In the genomic region with DNA sequence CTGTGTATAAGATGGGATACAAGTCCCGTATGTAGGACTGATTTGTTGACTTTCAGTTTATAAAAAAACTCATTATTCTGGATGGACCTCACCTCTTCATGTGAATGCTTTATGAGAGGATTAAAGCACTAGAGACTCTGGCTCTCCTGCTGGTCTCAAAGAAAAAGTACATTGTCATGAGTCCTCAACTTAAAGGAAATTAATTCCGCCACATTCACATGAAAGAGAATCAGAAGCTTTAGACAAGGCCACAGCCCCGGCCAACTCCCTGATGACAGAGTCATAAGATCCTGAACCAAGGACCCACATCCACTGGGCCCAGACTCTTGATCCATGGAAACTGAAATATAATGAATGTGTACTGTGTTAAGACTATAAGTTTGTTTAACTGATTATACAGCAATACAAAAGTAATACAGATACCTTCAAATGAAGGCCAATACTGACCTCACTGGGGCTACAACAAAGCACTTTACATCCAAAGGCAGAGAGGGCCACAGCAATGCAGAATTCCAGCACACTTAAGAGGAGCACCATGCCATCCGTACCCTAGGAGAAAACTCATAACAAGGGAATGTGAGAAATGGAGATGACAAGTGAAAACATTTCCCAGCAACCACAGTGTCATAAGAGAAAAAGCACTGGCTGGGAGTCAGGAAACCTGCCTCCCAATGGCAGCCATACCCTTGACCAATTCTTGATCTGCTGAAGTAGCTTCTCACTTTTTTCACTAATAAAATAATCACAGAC, we compare ENCODE assay signal across 22 cellular contexts. TPM values are rescaled to one million over a fixed set of nuclear protein-coding genes. Genes with fewer than 3 reads are reported as not detected.
DNase-seq lines count a peak whose midpoint lies in the region; ATAC-seq and TF ChIP-seq lines count a peak whose summit lies in the region.
"Had no signal": no experiment of that assay in that cellular context is flagged by ENCODE, and none has a peak within 500 bp of the region (broad histone marks: within the 10 kb centered on the region; RNA-seq: fewer than 3 reads in every experiment).

No MANE protein-coding gene starts in this region.

- peak overlapping the region in 3 of 5 experiments; percentile 10 to 89 (median 33) for H3K27ac Mint-ChIP-seq in brain
- H3K27ac Mint-ChIP-seq: CD4-positive, alpha-beta T cell had no signal

- H3K27me3 Mint-ChIP-seq in brain = peaks cover 2% of the 10 kb centered on the region

- DNase-seq in HS-27A (ENCODE audit: low read depth) (peak; percentile 3), mesenchymal stem cell (peak; percentile 13), right atrium auricular region (ENCODE audit: low spot score) (no peak), AG08395 (ENCODE audit: low spot score) (no peak)
- DNase-seq: Caco-2; CD4-positive, alpha-beta T cell; DMS 273 treated with DMSO at 0.1 percent for 48 hours; DMS79 treated with DMSO at 0.1 percent for 48 hours; KBM-7; NCI-H1105; NCI-H146; NCI-H2029; NCI-H226; NCI-H510A treated with DMSO at 0.1 percent for 48 hours; NCI-H748 treated with DMSO at 0.1 percent for 48 hours; SJCRH30 had no signal

- TF ChIP-seq CTCF in brain (conservative IDR thresholded peaks at IDR 0.05) (no peak), right atrium auricular region (IDR thresholded peaks at IDR 0.05) (no peak)

- no peak overlapping the region for H2AFZ ChIP-seq in mesenchymal stem cell (ENCODE audit: low read depth, low read length)

- H2BK5ac ChIP-seq in mesenchymal stem cell (ENCODE audit: low read depth, low read length, poor library complexity, severe bottlenecking) = no peak overlapping the region

- no peak overlapping the region for H2BK12ac ChIP-seq in mesenchymal stem cell (ENCODE audit: low read length in 2 of 2)

- no peak overlapping the region for H2AK5ac ChIP-seq in mesenchymal stem cell (ENCODE audit: low read length, severe bottlenecking)

- H3K27me3 ChIP-seq in mesenchymal stem cell (ENCODE audit: control insufficient read depth in 1 of 2, insufficient read depth in 1 of 2, low read length in 2 of 2) = no peaks in the 10 kb centered on the region
- H3K27me3 ChIP-seq in right atrium auricular region = no peaks in the 10 kb centered on the region
- H3K27me3 ChIP-seq: BLaER1, SJCRH30 had no signal

- no peak overlapping the region for H3K4me2 ChIP-seq in mesenchymal stem cell (ENCODE audit: low read length, poor library complexity, severe bottlenecking)
- H3K4me2 ChIP-seq: BLaER1 had no signal

- no peaks in the 10 kb centered on the region for H3K9me3 Mint-ChIP-seq in brain
- H3K9me3 Mint-ChIP-seq: CD4-positive, alpha-beta T cell had no signal

- H3K27ac ChIP-seq in mesenchymal stem cell (ENCODE audit: low read length, poor library complexity, severe bottlenecking) (no peak overlapping the region), right atrium auricular region (no peak overlapping the region)
- H3K27ac ChIP-seq: BLaER1, SJCRH30 had no signal

- WGBS in mesenchymal stem cell = 95% methylated on average over 2 of the region's 4 CpGs

- no peaks in the 10 kb centered on the region for H3K79me1 ChIP-seq in mesenchymal stem cell (replicated peaks; ENCODE audit: low read length, poor library complexity, severe bottlenecking)

- H3K4me3 Mint-ChIP-seq in brain = peak overlapping the region in 1 of 5 experiments; percentile 1
- H3K4me3 Mint-ChIP-seq: CD4-positive, alpha-beta T cell had no signal

- H3K9ac ChIP-seq in mesenchymal stem cell (ENCODE audit: low read length) = no peak overlapping the region
- H3K9ac ChIP-seq: BLaER1 had no signal

- peaks cover 9% of the 10 kb centered on the region for H3K4me1 Mint-ChIP-seq in brain

- H3K4me3 ChIP-seq in mesenchymal stem cell (ENCODE audit: insufficient read depth in 1 of 2, low read depth in 1 of 2, low read length in 2 of 2) = no peak overlapping the region
- no peak overlapping the region for H3K4me3 ChIP-seq in right atrium auricular region
- H3K4me3 ChIP-seq: BLaER1, SJCRH30 had no signal

- H4K91ac ChIP-seq in mesenchymal stem cell (ENCODE audit: low read length) = no peak overlapping the region

- H3K9me3 ChIP-seq in mesenchymal stem cell (ENCODE audit: control insufficient read depth, low read length) = no peaks in the 10 kb centered on the region
- H3K9me3 ChIP-seq in right atrium auricular region = no peaks in the 10 kb centered on the region
- H3K9me3 ChIP-seq: BLaER1, Caco-2, SJCRH30 had no signal

- ATAC-seq in HG03139 (IDR thresholded peaks at IDR 0.05; ENCODE audit: unreplicated experiment) (no peak), GM18858 (IDR thresholded peaks at IDR 0.05; ENCODE audit: unreplicated experiment) (no peak)

- H3K36me3 Mint-ChIP-seq in brain = no peaks in the 10 kb centered on the region

- H3K36me3 ChIP-seq in mesenchymal stem cell (ENCODE audit: control insufficient read depth in 1 of 2, insufficient read depth in 2 of 2, low read depth in 1 of 2, low read length in 2 of 2) (no peaks in the 10 kb centered on the region), right atrium auricular region (no peaks in the 10 kb centered on the region)
- H3K36me3 ChIP-seq: BLaER1, SJCRH30 had no signal

- H3K4me1 ChIP-seq in mesenchymal stem cell (ENCODE audit: control insufficient read depth, insufficient read depth, low read depth, low read length) (no peaks in the 10 kb centered on the region), right atrium auricular region (no peaks in the 10 kb centered on the region)
- H3K4me1 ChIP-seq: BLaER1, Caco-2, SJCRH30 had no signal

- no peak overlapping the region for H4K8ac ChIP-seq in mesenchymal stem cell (ENCODE audit: low read length)

- H3K23ac ChIP-seq in mesenchymal stem cell (ENCODE audit: low read length in 2 of 2) = no peak overlapping the region

- no peak overlapping the region for H2BK15ac ChIP-seq in mesenchymal stem cell (ENCODE audit: low read depth, poor library complexity, severe bottlenecking)

- H3K4ac ChIP-seq in mesenchymal stem cell (ENCODE audit: low read depth in 1 of 2, low read length in 2 of 2) = no peak overlapping the region

- no peak overlapping the region for H3K18ac ChIP-seq in mesenchymal stem cell (ENCODE audit: low read depth in 1 of 2, low read length in 2 of 2)

- H2BK120ac ChIP-seq in mesenchymal stem cell (ENCODE audit: low read depth, low read length) = no peak overlapping the region

- no peak overlapping the region for H3K14ac ChIP-seq in mesenchymal stem cell (ENCODE audit: low read length in 2 of 2)

RNA-seq across cellular contexts. Expression of gene MS4A6A, which starts 25.4 kb away (rescaled TPM):
- 9.8 TPM for polyA plus RNA-seq in brain (ENCODE audit: insufficient read depth, low read depth, low replicate concordance)
- not detected for polyA plus RNA-seq in mesenchymal stem cell (2013, experiment 1 of 2)
- polyA plus RNA-seq in mesenchymal stem cell (2013, experiment 2 of 2) = not detected
- total RNA-seq in right atrium auricular region = 10 to 100 TPM; 15.6 to 40.8 TPM
- total RNA-seq: Caco-2, H4, HT-29, SJCRH30 had no signal

RNA-seq across cellular contexts. Expression of gene MS4A4E, which starts 34.6 kb away (rescaled TPM):
- not detected for polyA plus RNA-seq in brain (ENCODE audit: insufficient read depth, low read depth, low replicate concordance)
- not detected for polyA plus RNA-seq in mesenchymal stem cell (2013, experiment 1 of 2)
- polyA plus RNA-seq in mesenchymal stem cell (2013, experiment 2 of 2) = not detected
- total RNA-seq in right atrium auricular region = under 1 TPM; 0.59 to 0.71 TPM
- total RNA-seq: Caco-2; CD4-positive, alpha-beta T cell; H4; SJCRH30 had no signal

Comparison
In these comparisons a context has a peak if more than half of its experiments do, and no peak if none do; other contexts are left out.
1. DNase-seq: peak in HS-27A (single experiment) and mesenchymal stem cell (single experiment); none in right atrium auricular region (single experiment) and AG08395 (single experiment).